Comparison of ENCODE assay signal across 24 cellular contexts in the genomic region with DNA sequence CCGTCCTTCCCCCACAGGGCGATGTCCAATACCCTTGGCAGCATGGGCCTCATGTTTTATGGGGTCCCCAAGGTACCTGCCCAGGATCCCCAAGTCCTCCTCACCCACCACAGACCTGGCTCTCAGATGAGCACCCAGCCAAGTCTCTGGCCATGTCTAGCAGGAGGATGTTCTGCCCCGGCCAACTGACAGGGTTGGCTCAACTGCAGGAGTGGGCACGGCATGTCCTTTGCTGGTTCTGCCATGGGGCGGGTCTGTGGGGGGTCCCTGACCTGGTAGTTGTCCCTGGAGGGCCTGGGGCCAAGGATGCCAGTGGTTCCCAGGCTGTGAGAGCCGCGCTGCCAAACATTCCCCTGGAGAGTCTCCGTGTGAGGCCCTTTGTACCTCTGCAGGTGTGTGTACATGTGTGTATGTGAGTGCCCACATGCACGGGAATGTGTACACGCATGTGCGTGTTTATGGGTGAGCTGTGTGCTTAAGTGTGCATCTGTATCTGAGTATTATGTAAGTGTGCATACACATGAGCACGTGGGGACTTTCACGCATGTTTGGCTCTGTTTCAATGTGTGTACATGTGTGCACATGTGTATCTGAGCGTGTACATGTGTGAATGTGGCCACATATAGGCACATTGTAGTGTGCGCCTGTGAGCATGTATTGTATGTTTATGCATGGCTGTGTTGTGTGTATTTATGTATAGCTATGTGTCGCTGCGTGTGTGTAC.
DNase-seq lines count a peak whose midpoint lies in the region; ATAC-seq, FAIRE-seq and TF ChIP-seq lines count a peak whose summit lies in the region.
"Had no signal": no experiment of that assay in that cellular context is flagged by ENCODE, and none has a peak within 500 bp of the region (broad histone marks: within the 10 kb centered on the region; RNA-seq: fewer than 3 reads in every experiment).

No MANE protein-coding gene starts in this region.

- no peak overlapping the region for H3K27ac ChIP-seq in Peyer's patch
- no peak overlapping the region for H3K27ac ChIP-seq in left ventricle myocardium inferior (replicated peaks)
- H3K27ac ChIP-seq in pancreas, result no peak overlapping the region
- H3K27ac ChIP-seq: heart right ventricle, tibial artery had no signal

- WGBS in pancreas, 2 donors, result 79 to 82% methylated on average over 17 of the region's 17 CpGs

- H3K27ac Mint-ChIP-seq in CD14-positive monocyte, result no peak overlapping the region
- H3K27ac Mint-ChIP-seq: HFFc6 had no signal

- H3K9me3 Mint-ChIP-seq in CD14-positive monocyte, result no peaks in the 10 kb centered on the region
- H3K9me3 Mint-ChIP-seq: HFFc6 had no signal

- H3K27me3 Mint-ChIP-seq in CD14-positive monocyte (ENCODE audit: low read depth in 3 of 3), result peaks cover 0 to 7% (median 2%) of the 10 kb centered on the region in 3 donors

- peaks cover 0 to 50% (median 31%) of the 10 kb centered on the region in 4 donors for H3K4me1 ChIP-seq in Peyer's patch
- peaks cover 29% of the 10 kb centered on the region for H3K4me1 ChIP-seq in left ventricle myocardium inferior
- H3K4me1 ChIP-seq in pancreas, result peaks cover 2 to 8% (median 4%) of the 10 kb centered on the region in 3 donors

- ATAC-seq in pancreas, result no peak
- no peak for ATAC-seq in GM21576 (IDR thresholded peaks at IDR 0.05; ENCODE audit: unreplicated experiment)
- ATAC-seq: activated CD4-positive, CD25-positive, alpha-beta regulatory T cell treated with anti-CD3 and anti-CD28 coated beads, Interleukin-2, amount 50 U/mL, for 24 hours; GM12878; stimulated activated naive CD8-positive, alpha-beta T cell treated with anti-CD3 and anti-CD28 coated beads, Interleukin-15, Interleukin-2, amounts not matched to agents 100 U/mL and 50 U/mL, for 24 hours had no signal

- no peak for TF ChIP-seq CTCF in CD14-positive monocyte (IDR thresholded peaks at IDR 0.05)
- no peak for TF ChIP-seq CTCF in Peyer's patch (IDR thresholded peaks at IDR 0.05)
- no peak for TF ChIP-seq CTCF in left ventricle myocardium inferior (IDR thresholded peaks at IDR 0.05; ENCODE audit: borderline replicate concordance)
- no peak for TF ChIP-seq CTCF in pancreas (IDR thresholded peaks at IDR 0.05)

- intact Hi-C loops in CD14-positive monocyte (cut with micrococcal nuclease), result loop anchor here (5.0 to 10.0 kb wide), 3 partner anchors 228 to 562 kb away; partner anchors contain the start of genes C11orf21 (in 1 of the 2) and TSPAN32 (in 1 of the 2)
- intact Hi-C loops in left ventricle myocardium inferior (cut with micrococcal nuclease), result no loop called here
- intact Hi-C loops in pancreas (cut with DNase I), result loop anchor here in 2 of 3 donors (5.0 to 10.0 kb wide), 2 partner anchors 103 to 365 kb away; no protein-coding TSS in a partner anchor

- DNase-seq in CD14-positive monocyte (ENCODE audit: low spot score) (peak; percentile 25), Peyer's patch (peak in 2 of 3 donors; percentile 40 to 46), left ventricle myocardium inferior (peak; percentile 11), pancreas (peak in 4 of 6 donors; percentile 15 to 68 (median 38)), NCI-H146 treated with DMSO at 0.1 percent for 48 hours (lab: John Stamatoyannopoulos, UW; ENCODE audit: unreplicated experiment) (no peak), SW480 (ENCODE audit: low spot score) (no peak), NCI-H2081 treated with DMSO at 0.1 percent for 48 hours (lab: John Stamatoyannopoulos, UW) (no peak)
- DNase-seq: activated CD8-positive, alpha-beta memory T cell treated with anti-CD3 and anti-CD28 coated beads for 24 hours; dermis blood vessel endothelial cell; DMS79; HFFc6; Karpas-422; NCI-H187 treated with DMSO at 0.1 percent for 48 hours; NCI-H226; NCI-H82; SHP77 treated with DMSO at 0.1 percent for 48 hours; stimulated activated CD4-positive, alpha-beta T cell treated with anti-CD3 and anti-CD28 coated beads, Interleukin-12 subunit alpha, Interleukin-12 subunit beta, amount 100 ng/mL, for 4 hours; stimulated activated CD4-positive, alpha-beta T cell treated with anti-CD3 and anti-CD28 coated beads, Interleukin-4, amount 100 ng/mL, for 4 hours; stimulated activated naive CD8-positive, alpha-beta T cell treated with anti-CD3 and anti-CD28 coated beads, Interleukin-15, Interleukin-2, amounts not matched to agents 100 U/mL and 50 U/mL, for 24 hours had no signal

- H3K36me3 ChIP-seq in Peyer's patch (no peaks in the 10 kb centered on the region), left ventricle myocardium inferior (no peaks in the 10 kb centered on the region), pancreas (no peaks in the 10 kb centered on the region)
- H3K36me3 ChIP-seq: tibial artery had no signal

- peaks cover 59% of the 10 kb centered on the region for H3K4me1 Mint-ChIP-seq in CD14-positive monocyte

- H3K36me3 Mint-ChIP-seq in CD14-positive monocyte, result peaks cover 35 to 64% of the 10 kb centered on the region in 2 donors

- no peaks in the 10 kb centered on the region for H3K27me3 ChIP-seq in Peyer's patch
- peaks cover 6% of the 10 kb centered on the region for H3K27me3 ChIP-seq in left ventricle myocardium inferior (ENCODE audit: low read depth)
- H3K27me3 ChIP-seq in pancreas, result no peaks in the 10 kb centered on the region
- H3K27me3 ChIP-seq: heart right ventricle had no signal

- H3K9me3 ChIP-seq in Peyer's patch (no peaks in the 10 kb centered on the region), left ventricle myocardium inferior (replicated peaks) (no peaks in the 10 kb centered on the region), pancreas (no peaks in the 10 kb centered on the region)
- H3K9me3 ChIP-seq: heart right ventricle, tibial artery had no signal

- FAIRE-seq in pancreas (lab: Jason Lieb, UNC), result no peak
- FAIRE-seq: GM12878 had no signal

- H3K4me3 Mint-ChIP-seq in CD14-positive monocyte, result no peak overlapping the region
- H3K4me3 Mint-ChIP-seq: HFFc6 had no signal

- no peak for TF ChIP-seq POLR2A in Peyer's patch (IDR thresholded peaks at IDR 0.05)

- H3K4me3 ChIP-seq in Peyer's patch, result no peak overlapping the region
- no peak overlapping the region for H3K4me3 ChIP-seq in left ventricle myocardium inferior
- H3K4me3 ChIP-seq in pancreas, result no peak overlapping the region
- H3K4me3 ChIP-seq: GM12878, heart right ventricle, tibial artery had no signal

Comparison
In these comparisons a context has a peak if more than half of its experiments do, and no peak if none do; other contexts are left out.
1. DNase-seq: peak in CD14-positive monocyte (single experiment), Peyer's patch (2 of 3), left ventricle myocardium inferior (single experiment) and pancreas (4 of 6); none in NCI-H146 treated with DMSO at 0.1 percent for 48 hours (single experiment), SW480 (single experiment) and NCI-H2081 treated with DMSO at 0.1 percent for 48 hours (single experiment).